1 cellular context compared by ENCODE assay signal in the genomic region with DNA sequence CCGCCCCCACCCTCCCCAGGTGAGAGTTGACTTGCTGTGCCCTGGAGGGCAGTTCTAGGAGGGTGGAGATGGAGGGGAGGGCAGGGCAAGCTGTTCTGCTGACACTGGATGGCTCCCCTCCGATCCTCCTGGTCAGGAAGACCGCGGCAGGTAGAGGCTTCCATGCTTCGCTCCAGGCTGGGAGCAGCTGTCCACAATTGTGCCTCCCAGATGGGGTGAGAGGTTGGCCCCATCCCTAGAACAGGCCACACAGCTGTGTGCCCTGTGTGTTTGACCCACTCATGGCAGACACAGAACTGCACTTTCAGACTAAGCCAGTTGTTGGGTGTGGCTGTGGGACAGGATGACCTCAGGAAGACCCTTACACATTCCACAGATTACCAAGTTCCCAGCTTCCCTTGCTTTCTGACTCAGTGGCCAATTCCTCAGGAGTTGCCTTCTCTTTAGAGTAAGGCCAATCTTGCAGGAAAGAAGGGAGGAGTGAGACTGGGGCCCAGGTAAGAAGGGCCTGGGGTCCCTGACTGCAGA.
TF ChIP-seq lines count a peak whose summit lies in the region.

No MANE protein-coding gene starts in this region.

TF ChIP-seq in IMR-90, 13 proteins besides CTCF, POLR2A, EP300 and RAD21 (continued from another document):
- TF ChIP-seq SMC3 (IDR thresholded peaks at IDR 0.05; ENCODE audit: low read depth, low read length) (no peak), MAZ (IDR thresholded peaks at IDR 0.05; ENCODE audit: borderline replicate concordance, low read depth, low read length) (no peak), MXI1 (IDR thresholded peaks at IDR 0.05; ENCODE audit: borderline replicate concordance, low read depth, low read length) (no peak), CEBPB (IDR thresholded peaks at IDR 0.05; ENCODE audit: low read depth, low read length) (no peak), MAFK (IDR thresholded peaks at IDR 0.05; ENCODE audit: low read depth, low read length) (no peak), RFX5 (IDR thresholded peaks at IDR 0.05; ENCODE audit: low read depth, low read length) (no peak), FOS (IDR thresholded peaks at IDR 0.05; ENCODE audit: low read depth, low read length) (no peak), NFE2L2 (IDR thresholded peaks at IDR 0.05; ENCODE audit: low read depth, low read length) (no peak)
- TF ChIP-seq, protein P1, sequence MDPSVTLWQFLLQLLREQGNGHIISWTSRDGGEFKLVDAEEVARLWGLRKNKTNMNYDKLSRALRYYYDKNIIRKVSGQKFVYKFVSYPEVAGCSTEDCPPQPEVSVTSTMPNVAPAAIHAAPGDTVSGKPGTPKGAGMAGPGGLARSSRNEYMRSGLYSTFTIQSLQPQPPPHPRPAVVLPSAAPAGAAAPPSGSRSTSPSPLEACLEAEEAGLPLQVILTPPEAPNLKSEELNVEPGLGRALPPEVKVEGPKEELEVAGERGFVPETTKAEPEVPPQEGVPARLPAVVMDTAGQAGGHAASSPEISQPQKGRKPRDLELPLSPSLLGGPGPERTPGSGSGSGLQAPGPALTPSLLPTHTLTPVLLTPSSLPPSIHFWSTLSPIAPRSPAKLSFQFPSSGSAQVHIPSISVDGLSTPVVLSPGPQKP (IDR thresholded peaks at IDR 0.05; ENCODE audit: borderline replicate concordance, low read depth, low read length) = no peak
- TF ChIP-seq, protein P2, sequence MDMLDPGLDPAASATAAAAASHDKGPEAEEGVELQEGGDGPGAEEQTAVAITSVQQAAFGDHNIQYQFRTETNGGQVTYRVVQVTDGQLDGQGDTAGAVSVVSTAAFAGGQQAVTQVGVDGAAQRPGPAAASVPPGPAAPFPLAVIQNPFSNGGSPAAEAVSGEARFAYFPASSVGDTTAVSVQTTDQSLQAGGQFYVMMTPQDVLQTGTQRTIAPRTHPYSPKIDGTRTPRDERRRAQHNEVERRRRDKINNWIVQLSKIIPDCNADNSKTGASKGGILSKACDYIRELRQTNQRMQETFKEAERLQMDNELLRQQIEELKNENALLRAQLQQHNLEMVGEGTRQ (IDR thresholded peaks at IDR 0.05; ENCODE audit: low read depth, low read length) = no peak
